8 cellular contexts compared by ENCODE assay signal in the genomic region with DNA sequence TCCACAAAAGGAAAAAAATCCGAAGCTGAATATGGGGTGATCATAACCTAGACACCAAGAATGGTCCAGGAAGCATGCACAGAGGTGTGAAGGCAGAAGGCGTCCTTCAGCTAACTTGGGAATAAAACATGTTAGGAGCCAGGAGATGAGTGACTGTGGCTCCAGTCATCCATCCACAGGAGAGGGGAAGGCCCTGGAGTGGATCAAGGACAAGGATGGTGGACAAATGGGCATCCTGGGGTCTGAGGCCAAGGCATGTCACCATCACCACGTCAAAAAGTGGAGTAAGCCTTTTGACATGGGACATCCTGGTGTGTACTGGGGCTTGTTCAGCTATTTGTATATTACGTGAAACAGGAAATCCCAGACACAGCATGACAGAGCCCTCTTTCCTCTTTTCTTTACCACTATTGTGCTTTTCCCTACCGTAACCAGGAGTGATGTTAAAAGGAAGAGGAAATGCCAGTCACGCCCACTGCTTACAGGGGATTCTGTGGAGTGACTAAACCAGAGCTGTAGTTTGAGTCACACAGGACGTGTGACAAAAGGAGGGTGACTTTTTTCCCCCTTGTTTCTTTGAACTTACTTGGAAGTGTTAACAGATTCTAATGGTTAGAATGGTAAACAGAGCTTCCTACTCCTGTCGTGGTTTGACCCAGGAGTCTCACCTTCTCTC. TPM values are rescaled to one million over a fixed set of nuclear protein-coding genes. Genes with fewer than 3 reads are reported as not detected.
DNase-seq lines count a peak whose midpoint lies in the region; ATAC-seq and TF ChIP-seq lines count a peak whose summit lies in the region.

No MANE protein-coding gene starts in this region.

- peak overlapping the region; percentile 49 for H3K9ac ChIP-seq in smooth muscle cell (ENCODE audit: low read depth)

- peak overlapping the region; percentile 34 for H2AFZ ChIP-seq in smooth muscle cell (ENCODE audit: low read depth)

- intact Hi-C loops in CD14-positive monocyte (cut with micrococcal nuclease) = loop anchor here in 1 of 2 donors (5.0 kb wide), 1 partner anchor 58 kb away; the partner anchor contains the start of genes VTI1A and ZDHHC6
- intact Hi-C loops in activated CD4-positive, alpha-beta T cell treated with anti-CD3 and anti-CD28 coated beads, Interleukin-2, amount 10 ng/mL, durations not matched to agents 24 days and 14 days (cut with micrococcal nuclease) = loop anchor here (1.0 to 2.0 kb wide), 3 partner anchors 13 to 138 kb away; partner anchors contain the start of genes VTI1A and ZDHHC6

- H3K4me2 ChIP-seq in smooth muscle cell = peak overlapping the region; percentile 52

- POLR2A ChIA-PET in HEK293T (lab: Yijun Ruan, JAX) = no interaction called here

- H3K9me3 Mint-ChIP-seq in CD14-positive monocyte = no peaks in the 10 kb centered on the region
- H3K9me3 Mint-ChIP-seq in activated CD4-positive, alpha-beta T cell treated with anti-CD3 and anti-CD28 coated beads, Interleukin-2, amount 10 ng/mL, durations not matched to agents 24 days and 14 days = no peaks in the 10 kb centered on the region

- peak overlapping the region; percentile 93 to 99 (median 97) for H3K27ac Mint-ChIP-seq in CD14-positive monocyte
- peak overlapping the region; percentile 88 for H3K27ac Mint-ChIP-seq in activated CD4-positive, alpha-beta T cell treated with anti-CD3 and anti-CD28 coated beads, Interleukin-2, amount 10 ng/mL, durations not matched to agents 24 days and 14 days

- DNase-seq in CD14-positive monocyte (ENCODE audit: low spot score) (peak; percentile 92), foreskin keratinocyte (peak; percentile 37 to 61), smooth muscle cell (lab: John Stamatoyannopoulos, UW; ENCODE audit: unreplicated experiment) (no peak), HEK293T (ENCODE audit: extremely low spot score) (no peak)
- DNase-seq in activated CD4-positive, alpha-beta T cell treated with anti-CD3 and anti-CD28 coated beads, Interleukin-2, amount 10 ng/mL, durations not matched to agents 24 days and 14 days = peak; percentile 84

- no peaks in the 10 kb centered on the region for H4K20me1 ChIP-seq in smooth muscle cell (ENCODE audit: low read depth)

- H3K27me3 ChIP-seq in foreskin keratinocyte (no peaks in the 10 kb centered on the region), smooth muscle cell (ENCODE audit: low read depth) (no peaks in the 10 kb centered on the region)

- no peaks in the 10 kb centered on the region for H3F3A ChIP-seq in smooth muscle cell (ENCODE audit: low read depth)

- H3K9me3 ChIP-seq in smooth muscle cell (replicated peaks; ENCODE audit: low read depth) = no peaks in the 10 kb centered on the region

- peaks cover 5% of the 10 kb centered on the region for H3K4me1 ChIP-seq in foreskin keratinocyte
- peaks cover 6% of the 10 kb centered on the region for H3K4me1 ChIP-seq in smooth muscle cell (ENCODE audit: low read depth)

- H3K36me3 ChIP-seq in smooth muscle cell (ENCODE audit: low read depth) = no peaks in the 10 kb centered on the region

- H3K4me3 ChIP-seq in smooth muscle cell = no peak overlapping the region

- no peaks in the 10 kb centered on the region for H3K79me2 ChIP-seq in smooth muscle cell (ENCODE audit: low read depth)

- no peak overlapping the region for H3K27ac ChIP-seq in foreskin keratinocyte
- peak overlapping the region; percentile 93 for H3K27ac ChIP-seq in smooth muscle cell (ENCODE audit: low read depth)

- peak overlapping the region in 1 of 2 donors; percentile 21 for H3K4me3 Mint-ChIP-seq in CD14-positive monocyte
- H3K4me3 Mint-ChIP-seq in activated CD4-positive, alpha-beta T cell treated with anti-CD3 and anti-CD28 coated beads, Interleukin-2, amount 10 ng/mL, durations not matched to agents 24 days and 14 days = peak overlapping the region; percentile 70

- H3K27me3 Mint-ChIP-seq in CD14-positive monocyte (ENCODE audit: low read depth in 3 of 3) = no peaks in the 10 kb centered on the region
- no peaks in the 10 kb centered on the region for H3K27me3 Mint-ChIP-seq in activated CD4-positive, alpha-beta T cell treated with anti-CD3 and anti-CD28 coated beads, Interleukin-2, amount 10 ng/mL, durations not matched to agents 24 days and 14 days

- WGBS in smooth muscle cell (ENCODE audit: low lambda C conversion rate) = 37% methylated on average over 8 of the region's 8 CpGs

- no peak for TF ChIP-seq CTCF in CD14-positive monocyte (IDR thresholded peaks at IDR 0.05)
- TF ChIP-seq CTCF in foreskin keratinocyte (conservative IDR thresholded peaks at IDR 0.05) = no peak
- TF ChIP-seq CTCF in smooth muscle cell (IDR thresholded peaks at IDR 0.05; ENCODE audit: borderline replicate concordance, insufficient read depth, poor library complexity, severe bottlenecking) = no peak

- ATAC-seq in GM19463 (IDR thresholded peaks at IDR 0.05; ENCODE audit: unreplicated experiment) (peak; percentile 74), HG03460 (IDR thresholded peaks at IDR 0.05; ENCODE audit: unreplicated experiment) (peak; percentile 78), foreskin keratinocyte (peak; percentile 86), SK-N-SH treated with all-trans-retinoic acid at 6 μM for 48 hours (no peak)

- CTCF ChIA-PET in HEK293T (lab: Yijun Ruan, JAX) = interaction anchor here (0.6 kb wide), 1 partner anchor 1792 kb away, joined by 3 read pairs; no protein-coding TSS in a partner anchor

- H3K4me1 Mint-ChIP-seq in CD14-positive monocyte = peaks cover 16% of the 10 kb centered on the region
- H3K4me1 Mint-ChIP-seq in activated CD4-positive, alpha-beta T cell treated with anti-CD3 and anti-CD28 coated beads, Interleukin-2, amount 10 ng/mL, durations not matched to agents 24 days and 14 days = peaks cover 47% of the 10 kb centered on the region

- H3K36me3 Mint-ChIP-seq in CD14-positive monocyte = peaks cover 17 to 18% of the 10 kb centered on the region in 2 donors
- peaks cover 26% of the 10 kb centered on the region for H3K36me3 Mint-ChIP-seq in activated CD4-positive, alpha-beta T cell treated with anti-CD3 and anti-CD28 coated beads, Interleukin-2, amount 10 ng/mL, durations not matched to agents 24 days and 14 days (ENCODE audit: low read depth)

TF ChIP-seq in HEK293T, 16 proteins besides CTCF, POLR2A, EP300 and RAD21 (continues in another document):
- TF ChIP-seq L3MBTL2 (conservative IDR thresholded peaks at IDR 0.05) (no peak), SUZ12 (IDR thresholded peaks at IDR 0.05) (no peak), TARDBP (IDR thresholded peaks at IDR 0.05) (no peak), HDGF (IDR thresholded peaks at IDR 0.05; ENCODE audit: borderline replicate concordance) (no peak), SP1 (IDR thresholded peaks at IDR 0.05) (no peak), FOXA1 (IDR thresholded peaks at IDR 0.05) (no peak), FOXM1 (IDR thresholded peaks at IDR 0.05; ENCODE audit: borderline replicate concordance) (no peak), BHLHE40 (IDR thresholded peaks at IDR 0.05; ENCODE audit: borderline replicate concordance) (no peak), CTBP1 (IDR thresholded peaks at IDR 0.05; ENCODE audit: borderline replicate concordance) (no peak), FOXK2 (IDR thresholded peaks at IDR 0.05) (no peak), LEF1 (IDR thresholded peaks at IDR 0.05; ENCODE audit: borderline replicate concordance) (no peak), ELF4 (IDR thresholded peaks at IDR 0.05) (no peak), ARNT (IDR thresholded peaks at IDR 0.05) (no peak), NFRKB (IDR thresholded peaks at IDR 0.05) (no peak)

TF ChIP-seq in SK-N-SH treated with all-trans-retinoic acid at 6 μM for 48 hours, 23 proteins besides CTCF, POLR2A, EP300 and RAD21 (continues in another document):
- TF ChIP-seq ZFP3 (CRISPR knock-in tag; IDR thresholded peaks at IDR 0.05) (no peak), BACH2 (CRISPR knock-in tag; IDR thresholded peaks at IDR 0.05; ENCODE audit: borderline replicate concordance) (no peak), TSHZ2 (CRISPR knock-in tag; IDR thresholded peaks at IDR 0.05) (no peak), SNAI2 (CRISPR knock-in tag; IDR thresholded peaks at IDR 0.05) (no peak)

RNA-seq across cellular contexts. Expression of gene ACSL5, which starts 15.4 kb away (rescaled TPM):
- 10 to 100 TPM; 37.5 to 44.4 TPM for polyA plus RNA-seq in CD14-positive monocyte
- total RNA-seq in activated CD4-positive, alpha-beta T cell treated with anti-CD3 and anti-CD28 coated beads, Interleukin-2, amount 10 ng/mL, durations not matched to agents 24 days and 14 days = 42.8 and 48.6 TPM in 2 replicates
- not detected in 2 replicates for total RNA-seq in foreskin keratinocyte
- not detected in 2 replicates for polyA plus RNA-seq in foreskin keratinocyte
- not detected in 2 replicates for total RNA-seq in smooth muscle cell
- 0.61 TPM in 1 of 2 replicates, not detected in the other for polyA plus RNA-seq in smooth muscle cell

RNA-seq across cellular contexts. Expression of gene ZDHHC6, which starts 57.4 kb away (rescaled TPM):
- polyA plus RNA-seq in CD14-positive monocyte (10 to 100 TPM; 39.0 to 39.2 TPM), foreskin keratinocyte (23.1 and 26.8 TPM in 2 replicates), smooth muscle cell (19.7 and 24.5 TPM in 2 replicates)
- total RNA-seq in activated CD4-positive, alpha-beta T cell treated with anti-CD3 and anti-CD28 coated beads, Interleukin-2, amount 10 ng/mL, durations not matched to agents 24 days and 14 days = 45.5 and 47.7 TPM in 2 replicates
- total RNA-seq in foreskin keratinocyte (32.7 and 37.6 TPM in 2 replicates), smooth muscle cell (19.2 and 19.4 TPM in 2 replicates)

RNA-seq across cellular contexts. Expression of gene VTI1A, which starts 57.7 kb away (rescaled TPM):
- polyA plus RNA-seq in CD14-positive monocyte (10 to 100 TPM; 23.6 to 25.4 TPM), foreskin keratinocyte (6.5 and 7.7 TPM in 2 replicates), smooth muscle cell (11.9 and 14.0 TPM in 2 replicates)
- total RNA-seq in activated CD4-positive, alpha-beta T cell treated with anti-CD3 and anti-CD28 coated beads, Interleukin-2, amount 10 ng/mL, durations not matched to agents 24 days and 14 days = 35.2 and 38.4 TPM in 2 replicates
- total RNA-seq in foreskin keratinocyte (18.8 and 20.6 TPM in 2 replicates), smooth muscle cell (21.8 and 30.3 TPM in 2 replicates)

Comparison
In these comparisons a context has a peak if more than half of its experiments do, and no peak if none do; other contexts are left out.
1. DNase-seq: peak in CD14-positive monocyte (single experiment), activated CD4-positive, alpha-beta T cell treated with anti-CD3 and anti-CD28 coated beads, Interleukin-2, amount 10 ng/mL, durations not matched to agents 24 days and 14 days (single experiment) and foreskin keratinocyte (2 of 2); none in smooth muscle cell (single experiment) and HEK293T (single experiment).
2. RNA of gene ACSL5, which starts 15.4 kb away (total RNA-seq): 42.8 to 48.6 TPM in activated CD4-positive, alpha-beta T cell treated with anti-CD3 and anti-CD28 coated beads, Interleukin-2, amount 10 ng/mL, durations not matched to agents 24 days and 14 days; not detected in foreskin keratinocyte and not detected in smooth muscle cell; every median in the first group is over 10 times any median in the second.